Comparison of ENCODE assay signal across 9 cellular contexts in the genomic region with DNA sequence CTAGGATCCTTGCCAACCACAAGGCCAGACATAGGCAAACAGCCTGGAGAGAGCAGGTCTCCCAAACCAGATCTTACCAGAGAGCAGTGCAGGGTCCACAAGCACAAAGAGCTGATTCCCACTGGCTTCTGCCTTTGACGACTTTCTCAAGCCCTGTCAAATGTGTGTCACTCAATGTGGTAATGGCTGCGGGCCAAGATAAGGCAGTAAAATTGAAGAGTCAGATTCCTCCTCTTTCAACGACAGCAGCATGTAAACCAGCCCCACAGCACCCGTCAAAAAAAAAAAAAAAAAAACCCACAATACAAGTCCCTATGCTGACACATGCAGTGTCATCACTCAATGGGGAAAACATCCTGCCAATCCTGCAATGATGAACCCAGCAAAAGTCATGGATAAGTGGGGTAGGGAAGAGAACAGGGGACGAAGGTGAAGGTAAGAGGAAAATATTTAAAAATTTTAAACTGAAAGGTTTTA. TPM values are rescaled to one million over a fixed set of nuclear protein-coding genes. Genes with fewer than 3 reads are reported as not detected.
DNase-seq lines count a peak whose midpoint lies in the region; ATAC-seq and TF ChIP-seq lines count a peak whose summit lies in the region.
"Had no signal": no experiment of that assay in that cellular context is flagged by ENCODE, and none has a peak within 500 bp of the region (broad histone marks: within the 10 kb centered on the region; RNA-seq: fewer than 3 reads in every experiment).

Gene STON2 (minus strand): TSS at position 123 of the 477 bp plus-strand sequence. CDS start 1,942 bp downstream, outside the sequence.

- peak; percentile 60 for ATAC-seq in activated CD8-positive, alpha-beta T cell treated with anti-CD3 and anti-CD28 coated beads for 36 hours
- no peak for ATAC-seq in activated CD8-positive, alpha-beta T cell treated with anti-CD3 and anti-CD28 coated beads, Interleukin-2, amount 10 ng/mL, durations not matched to agents 7 days and 5 days
- peak; percentile 68 for ATAC-seq in mucosa of descending colon
- ATAC-seq in HG03108 (IDR thresholded peaks at IDR 0.05; ENCODE audit: unreplicated experiment) = no peak
- ATAC-seq: T-cell had no signal

- H3K27ac Mint-ChIP-seq in activated CD8-positive, alpha-beta T cell treated with anti-CD3 and anti-CD28 coated beads for 36 hours = no peak within 1 kb of the TSS
- no peak within 1 kb of the TSS for H3K27ac Mint-ChIP-seq in activated CD8-positive, alpha-beta T cell treated with anti-CD3 and anti-CD28 coated beads, Interleukin-2, amount 10 ng/mL, durations not matched to agents 7 days and 5 days
- H3K27ac Mint-ChIP-seq: T-cell had no signal

- H3K27me3 Mint-ChIP-seq in activated CD8-positive, alpha-beta T cell treated with anti-CD3 and anti-CD28 coated beads for 36 hours = peaks cover 7% of the 10 kb centered on the region
- peaks cover 14% of the 10 kb centered on the region for H3K27me3 Mint-ChIP-seq in activated CD8-positive, alpha-beta T cell treated with anti-CD3 and anti-CD28 coated beads, Interleukin-2, amount 10 ng/mL, durations not matched to agents 7 days and 5 days (ENCODE audit: low read depth)

- H3K9me3 ChIP-seq in mucosa of descending colon = no peaks in the 10 kb centered on the region

- TF ChIP-seq CTCF in activated CD8-positive, alpha-beta T cell treated with anti-CD3 and anti-CD28 coated beads for 36 hours (IDR thresholded peaks at IDR 0.05) = no peak
- TF ChIP-seq CTCF in cardiac fibroblast (IDR thresholded peaks at IDR 0.05; ENCODE audit: low read depth, low read length) (no peak), mucosa of descending colon (IDR thresholded peaks at IDR 0.05) (no peak)

- no peaks in the 10 kb centered on the region for H3K36me3 Mint-ChIP-seq in activated CD8-positive, alpha-beta T cell treated with anti-CD3 and anti-CD28 coated beads for 36 hours (ENCODE audit: low read depth)
- no peaks in the 10 kb centered on the region for H3K36me3 Mint-ChIP-seq in activated CD8-positive, alpha-beta T cell treated with anti-CD3 and anti-CD28 coated beads, Interleukin-2, amount 10 ng/mL, durations not matched to agents 7 days and 5 days (ENCODE audit: low read depth)
- H3K36me3 Mint-ChIP-seq: T-cell had no signal

- peaks cover 21% of the 10 kb centered on the region for H3K4me1 Mint-ChIP-seq in activated CD8-positive, alpha-beta T cell treated with anti-CD3 and anti-CD28 coated beads for 36 hours (ENCODE audit: low read depth)
- H3K4me1 Mint-ChIP-seq in activated CD8-positive, alpha-beta T cell treated with anti-CD3 and anti-CD28 coated beads, Interleukin-2, amount 10 ng/mL, durations not matched to agents 7 days and 5 days (ENCODE audit: low read depth) = peaks cover 17% of the 10 kb centered on the region

- peaks cover 8% of the 10 kb centered on the region for H3K4me1 ChIP-seq in mucosa of descending colon (ENCODE audit: low read depth)

- intact Hi-C loops in activated CD8-positive, alpha-beta T cell treated with anti-CD3 and anti-CD28 coated beads for 36 hours (cut with micrococcal nuclease) = no loop called here
- intact Hi-C loops in mucosa of descending colon (cut with DNase I, micrococcal nuclease) = no loop called here

- DNase-seq in activated CD8-positive, alpha-beta T cell treated with anti-CD3 and anti-CD28 coated beads for 36 hours = peak; percentile 44
- DNase-seq in activated CD8-positive, alpha-beta T cell treated with anti-CD3 and anti-CD28 coated beads, Interleukin-2, amount 10 ng/mL, durations not matched to agents 7 days and 5 days = no peak
- DNase-seq in NCI-H446 treated with DMSO at 0.1 percent for 48 hours (lab: John Stamatoyannopoulos, UW) (peak; percentile 33), cardiac fibroblast (ENCODE audit: low read depth in 2 of 2) (peak; percentile 41 to 70), mucosa of descending colon (peak in 2 of 3 donors; percentile 34 to 75), NCI-H1048 (lab: John Stamatoyannopoulos, UW) (no peak), cerebellar nuclear complex (lab: John Stamatoyannopoulos, UW) (no peak)

- no peaks in the 10 kb centered on the region for H3K9me3 Mint-ChIP-seq in activated CD8-positive, alpha-beta T cell treated with anti-CD3 and anti-CD28 coated beads for 36 hours
- H3K9me3 Mint-ChIP-seq in activated CD8-positive, alpha-beta T cell treated with anti-CD3 and anti-CD28 coated beads, Interleukin-2, amount 10 ng/mL, durations not matched to agents 7 days and 5 days (ENCODE audit: insufficient read depth) = no peaks in the 10 kb centered on the region

- no peaks in the 10 kb centered on the region for H3K36me3 ChIP-seq in mucosa of descending colon (ENCODE audit: low read depth)

- POLR2A ChIA-PET in activated CD8-positive, alpha-beta T cell treated with anti-CD3 and anti-CD28 coated beads for 36 hours (lab: Charles Lee) = no interaction called here
- POLR2A ChIA-PET in activated CD8-positive, alpha-beta T cell treated with anti-CD3 and anti-CD28 coated beads, Interleukin-2, amount 10 ng/mL, durations not matched to agents 7 days and 5 days (lab: Charles Lee) = no interaction called here

- no peak within 1 kb of the TSS for H3K4me3 ChIP-seq in cardiac fibroblast (replicated peaks in 1 of 2; ENCODE audit: low read depth in 2 of 2, low read length in 2 of 2)
- no peak within 1 kb of the TSS for H3K4me3 ChIP-seq in mucosa of descending colon

- no peak within 1 kb of the TSS for H3K4me3 Mint-ChIP-seq in activated CD8-positive, alpha-beta T cell treated with anti-CD3 and anti-CD28 coated beads for 36 hours
- H3K4me3 Mint-ChIP-seq in activated CD8-positive, alpha-beta T cell treated with anti-CD3 and anti-CD28 coated beads, Interleukin-2, amount 10 ng/mL, durations not matched to agents 7 days and 5 days = no peak within 1 kb of the TSS
- H3K4me3 Mint-ChIP-seq: T-cell had no signal

- CTCF ChIA-PET in activated CD8-positive, alpha-beta T cell treated with anti-CD3 and anti-CD28 coated beads for 36 hours (lab: Charles Lee) = no interaction called here
- CTCF ChIA-PET in activated CD8-positive, alpha-beta T cell treated with anti-CD3 and anti-CD28 coated beads, Interleukin-2, amount 10 ng/mL, durations not matched to agents 7 days and 5 days (lab: Charles Lee) = no interaction called here

RNA-seq across cellular contexts. Expression of gene STON2, which starts in this region (rescaled TPM):
- under 1 TPM in 1 of 2 experiments, not detected in 1; 0.58 TPM for total RNA-seq in activated CD8-positive, alpha-beta T cell treated with anti-CD3 and anti-CD28 coated beads for 36 hours
- under 1 TPM in 1 of 2 experiments, not detected in 1; 0.13 TPM for total RNA-seq in activated CD8-positive, alpha-beta T cell treated with anti-CD3 and anti-CD28 coated beads, Interleukin-2, amount 10 ng/mL, durations not matched to agents 7 days and 5 days
- total RNA-seq in mucosa of descending colon = 10 to 100 TPM; 17.1 to 31.1 (median 20.7) TPM

Comparison
In these comparisons a context has a peak if more than half of its experiments do, and no peak if none do; other contexts are left out.
1. RNA of gene STON2 (total RNA-seq): 17.1 to 31.1 TPM in mucosa of descending colon; 0.58 TPM in activated CD8-positive, alpha-beta T cell treated with anti-CD3 and anti-CD28 coated beads for 36 hours and 0.13 TPM in activated CD8-positive, alpha-beta T cell treated with anti-CD3 and anti-CD28 coated beads, Interleukin-2, amount 10 ng/mL, durations not matched to agents 7 days and 5 days; every median in the first group is over 10 times any median in the second.
2. Peak in DNase-seq and ATAC-seq in activated CD8-positive, alpha-beta T cell treated with anti-CD3 and anti-CD28 coated beads for 36 hours; RNA of the gene not detected or under 1 TPM.
3. DNase-seq: peak in NCI-H446 treated with DMSO at 0.1 percent for 48 hours (single experiment), cardiac fibroblast (2 of 2) and mucosa of descending colon (2 of 3); none in activated CD8-positive, alpha-beta T cell treated with anti-CD3 and anti-CD28 coated beads, Interleukin-2, amount 10 ng/mL, durations not matched to agents 7 days and 5 days (single experiment), NCI-H1048 (single experiment) and cerebellar nuclear complex (0 of 2).